Comparison of ENCODE assay signal across 8 cellular contexts in genomic region chr5:141615991-141616715, GRCh38. TPM values are rescaled to one million over a fixed set of nuclear protein-coding genes. Genes with fewer than 3 reads are reported as not detected.
DNase-seq lines count a peak whose midpoint lies in the region; ATAC-seq, FAIRE-seq and TF ChIP-seq lines count a peak whose summit lies in the region.

No MANE protein-coding gene starts in this region.

- ATAC-seq in A549 (no peak), right lobe of liver (no peak), HG03139 (IDR thresholded peaks at IDR 0.05; ENCODE audit: unreplicated experiment) (no peak), HG02885 (IDR thresholded peaks at IDR 0.05; ENCODE audit: poor library complexity, unreplicated experiment) (no peak)

- no peak for FAIRE-seq in A549 (lab: Jason Lieb, UNC)
- peak; percentile 78 for FAIRE-seq in GM19239 (lab: Jason Lieb, UNC)

- H3K9me3 Mint-ChIP-seq in activated naive CD4-positive, alpha-beta T cell treated with anti-CD3 and anti-CD28 coated beads for 36 hours, result no peaks in the 10 kb centered on the region

- H3K9me3 ChIP-seq in A549, result no peaks in the 10 kb centered on the region
- no peaks in the 10 kb centered on the region for H3K9me3 ChIP-seq in right lobe of liver

- TF ChIP-seq POLR2A in A549 (IDR thresholded peaks at IDR 0.05; ENCODE audit: low read length), result no peak
- no peak for TF ChIP-seq POLR2A in right lobe of liver (IDR thresholded peaks at IDR 0.05)

- H3K27ac Mint-ChIP-seq in activated naive CD4-positive, alpha-beta T cell treated with anti-CD3 and anti-CD28 coated beads for 36 hours, result peak overlapping the region; percentile 80

- peak overlapping the region; percentile 74; the same call in 2 of the 3 replicates for H3K4me2 ChIP-seq in A549

- H3K4me1 ChIP-seq in A549, result peaks cover 23% of the 10 kb centered on the region
- H3K4me1 ChIP-seq in right lobe of liver, result peaks cover 0 to 63% (median 32%) of the 10 kb centered on the region in 4 donors

- H3K27me3 Mint-ChIP-seq in activated naive CD4-positive, alpha-beta T cell treated with anti-CD3 and anti-CD28 coated beads for 36 hours (ENCODE audit: low read depth), result no peaks in the 10 kb centered on the region

- H3K4me1 Mint-ChIP-seq in activated naive CD4-positive, alpha-beta T cell treated with anti-CD3 and anti-CD28 coated beads for 36 hours (ENCODE audit: low read depth), result peaks cover 62% of the 10 kb centered on the region

- no peaks in the 10 kb centered on the region for H3K27me3 ChIP-seq in right lobe of liver

- H3K4me3 Mint-ChIP-seq in activated naive CD4-positive, alpha-beta T cell treated with anti-CD3 and anti-CD28 coated beads for 36 hours, result peak overlapping the region; percentile 98

- peaks cover 0 to 8% (median 0%) of the 10 kb centered on the region in 4 donors for H3K36me3 ChIP-seq in right lobe of liver

- H3K36me3 Mint-ChIP-seq in activated naive CD4-positive, alpha-beta T cell treated with anti-CD3 and anti-CD28 coated beads for 36 hours (ENCODE audit: low read depth), result peaks cover 13% of the 10 kb centered on the region

- H3K4me3 ChIP-seq in A549 (no peak overlapping the region), right lobe of liver (peak overlapping the region in 2 of 3 donors; percentile 17 to 93), foreskin fibroblast (ENCODE audit: low read depth in 1 of 2, low read length in 2 of 2) (no peak overlapping the region)

- CTCF ChIA-PET in A549 (lab: Yijun Ruan, JAX), result interaction anchor here (1.1 to 20.4 kb wide), 3 partner anchors 8 to 25 kb away, joined by 5 to 303 read pairs (median 56); no protein-coding TSS in a partner anchor
- CTCF ChIA-PET in activated naive CD4-positive, alpha-beta T cell treated with anti-CD3 and anti-CD28 coated beads for 36 hours (lab: Charles Lee), result interaction anchor here (0.7 to 8.5 kb wide), 11 partner anchors 8 to 92 kb away, joined by 3 to 197 read pairs (median 9); partner anchors contain the start of genes HDAC3 and RELL2

- no peak for TF ChIP-seq EP300 in A549 (IDR thresholded peaks at IDR 0.05)

- no peak for TF ChIP-seq RAD21 in A549 (conservative IDR thresholded peaks at IDR 0.05 in 1 of 2, IDR thresholded peaks at IDR 0.05 in 1 of 2)

- DNase-seq in A549 (ENCODE audit: low read depth in 1 of 2, low spot score in 1 of 2), result no peak
- no peak for DNase-seq in GM19239 (ENCODE audit: insufficient read length, low spot score)
- DNase-seq in activated naive CD4-positive, alpha-beta T cell treated with anti-CD3 and anti-CD28 coated beads for 36 hours, result no peak
- no peak for DNase-seq in right lobe of liver
- DNase-seq in iPS-NIHi7 (ENCODE audit: extremely low spot score), result no peak
- no peak for DNase-seq in foreskin fibroblast

- H3K27ac ChIP-seq in A549, result no peak overlapping the region
- peak overlapping the region; percentile 30 to 99 (median 98) for H3K27ac ChIP-seq in right lobe of liver

- POLR2A ChIA-PET in A549 (lab: Yijun Ruan, JAX), result interaction anchor here (1.1 kb wide), 1 partner anchor 21 kb away, joined by 4 read pairs; the partner anchor contains the start of genes HDAC3 and RELL2

- WGBS in A549 (ENCODE audit: missing lambda C conversion rate), result 85% methylated on average over 9 of the region's 9 CpGs
- 29% methylated on average over 9 of the region's 9 CpGs for WGBS in right lobe of liver (ENCODE audit: insufficient coverage, low coverage, low lambda C conversion rate, missing lambda C conversion rate)

- intact Hi-C loops in activated naive CD4-positive, alpha-beta T cell treated with anti-CD3 and anti-CD28 coated beads for 36 hours (cut with micrococcal nuclease), result loop anchor here (5.0 to 10.0 kb wide), 7 partner anchors 94 to 1501 kb away; partner anchors contain the start of genes ANKHD1, APBB3, IK and NDUFA2
- intact Hi-C loops in right lobe of liver (cut with DNase I), result no loop called here

- TF ChIP-seq CTCF in A549 (IDR thresholded peaks at IDR 0.05), result no peak
- TF ChIP-seq CTCF in right lobe of liver (IDR thresholded peaks at IDR 0.05), result no peak
- TF ChIP-seq CTCF in foreskin fibroblast (IDR thresholded peaks at IDR 0.05; ENCODE audit: low read depth, low read length), result no peak

TF ChIP-seq in A549, 52 proteins besides CTCF, POLR2A, EP300 and RAD21:
- TF ChIP-seq MAFK (IDR thresholded peaks at IDR 0.05; ENCODE audit: partially characterized antibody) (no peak), NFE2L2 (conservative IDR thresholded peaks at IDR 0.05; ENCODE audit: low read length) (no peak), MYC (IDR thresholded peaks at IDR 0.05; ENCODE audit: borderline replicate concordance, low read length) (no peak), ATOH8 (CRISPR knock-in tag; IDR thresholded peaks at IDR 0.05; ENCODE audit: low read depth) (no peak), HOXB13 (CRISPR knock-in tag; IDR thresholded peaks at IDR 0.05; ENCODE audit: low read depth) (no peak), ZSCAN20 (CRISPR knock-in tag; IDR thresholded peaks at IDR 0.05) (no peak), FOXS1 (CRISPR knock-in tag; IDR thresholded peaks at IDR 0.05) (no peak)
- TF ChIP-seq, protein P1, sequence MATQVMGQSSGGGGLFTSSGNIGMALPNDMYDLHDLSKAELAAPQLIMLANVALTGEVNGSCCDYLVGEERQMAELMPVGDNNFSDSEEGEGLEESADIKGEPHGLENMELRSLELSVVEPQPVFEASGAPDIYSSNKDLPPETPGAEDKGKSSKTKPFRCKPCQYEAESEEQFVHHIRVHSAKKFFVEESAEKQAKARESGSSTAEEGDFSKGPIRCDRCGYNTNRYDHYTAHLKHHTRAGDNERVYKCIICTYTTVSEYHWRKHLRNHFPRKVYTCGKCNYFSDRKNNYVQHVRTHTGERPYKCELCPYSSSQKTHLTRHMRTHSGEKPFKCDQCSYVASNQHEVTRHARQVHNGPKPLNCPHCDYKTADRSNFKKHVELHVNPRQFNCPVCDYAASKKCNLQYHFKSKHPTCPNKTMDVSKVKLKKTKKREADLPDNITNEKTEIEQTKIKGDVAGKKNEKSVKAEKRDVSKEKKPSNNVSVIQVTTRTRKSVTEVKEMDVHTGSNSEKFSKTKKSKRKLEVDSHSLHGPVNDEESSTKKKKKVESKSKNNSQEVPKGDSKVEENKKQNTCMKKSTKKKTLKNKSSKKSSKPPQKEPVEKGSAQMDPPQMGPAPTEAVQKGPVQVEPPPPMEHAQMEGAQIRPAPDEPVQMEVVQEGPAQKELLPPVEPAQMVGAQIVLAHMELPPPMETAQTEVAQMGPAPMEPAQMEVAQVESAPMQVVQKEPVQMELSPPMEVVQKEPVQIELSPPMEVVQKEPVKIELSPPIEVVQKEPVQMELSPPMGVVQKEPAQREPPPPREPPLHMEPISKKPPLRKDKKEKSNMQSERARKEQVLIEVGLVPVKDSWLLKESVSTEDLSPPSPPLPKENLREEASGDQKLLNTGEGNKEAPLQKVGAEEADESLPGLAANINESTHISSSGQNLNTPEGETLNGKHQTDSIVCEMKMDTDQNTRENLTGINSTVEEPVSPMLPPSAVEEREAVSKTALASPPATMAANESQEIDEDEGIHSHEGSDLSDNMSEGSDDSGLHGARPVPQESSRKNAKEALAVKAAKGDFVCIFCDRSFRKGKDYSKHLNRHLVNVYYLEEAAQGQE (IDR thresholded peaks at IDR 0.05), result no peak

RNA-seq across cellular contexts. Expression of gene DIAPH1, which starts 2.6 kb away (rescaled TPM):
- polyA plus RNA-seq in A549 (2011; rRNA removed) (53.4 and 82.2 TPM in 2 replicates), A549 (2017; fragmentation: RNase III; extraction: RNeasy Plus Mini Kit Qiagen cat#74134 plus additional on column Dnase treatment) (57.4 to 59.8 TPM (median 59.4 TPM) in 3 replicates)
- 27.8 and 37.6 TPM in 2 replicates for polyA plus RNA-seq in A549 (2012; cell fraction: cytosol; rRNA removed)
- polyA plus RNA-seq in A549 (2012; cell fraction: nucleus; rRNA removed), result 183 and 188 TPM in 2 replicates
- polyA minus RNA-seq in A549 (2011; rRNA and poly(A)+ RNA removed), result 157 and 182 TPM in 2 replicates
- 100 to 1,000 TPM; 165 to 169 TPM for total RNA-seq in activated naive CD4-positive, alpha-beta T cell treated with anti-CD3 and anti-CD28 coated beads for 36 hours
- 100 to 1,000 TPM in 4 of 6 experiments, 10 to 100 TPM in 2; 93.7 to 114 (median 107) TPM for total RNA-seq in right lobe of liver

RNA-seq across cellular contexts. Expression of gene HDAC3, which starts 20.5 kb away (rescaled TPM):
- polyA plus RNA-seq in A549 (2011; rRNA removed) (67.3 and 80.0 TPM in 2 replicates), A549 (2017; fragmentation: RNase III; extraction: RNeasy Plus Mini Kit Qiagen cat#74134 plus additional on column Dnase treatment) (51.1 to 56.9 TPM (median 51.7 TPM) in 3 replicates)
- 69.5 and 84.1 TPM in 2 replicates for polyA plus RNA-seq in A549 (2012; cell fraction: cytosol; rRNA removed)
- polyA plus RNA-seq in A549 (2012; cell fraction: nucleus; rRNA removed), result 82.2 and 128 TPM in 2 replicates
- polyA minus RNA-seq in A549 (2011; rRNA and poly(A)+ RNA removed), result 67.7 and 68.1 TPM in 2 replicates
- 10 to 100 TPM; 52.1 to 55.6 TPM for total RNA-seq in activated naive CD4-positive, alpha-beta T cell treated with anti-CD3 and anti-CD28 coated beads for 36 hours
- total RNA-seq in right lobe of liver, result 10 to 100 TPM; 18.2 to 26.5 (median 23.3) TPM

RNA-seq across cellular contexts. Expression of gene RELL2, which starts 20.6 kb away (rescaled TPM):
- polyA plus RNA-seq in A549 (2011; rRNA removed) (2.8 and 3.6 TPM in 2 replicates), A549 (2017; fragmentation: RNase III; extraction: RNeasy Plus Mini Kit Qiagen cat#74134 plus additional on column Dnase treatment) (5.0 to 6.5 TPM (median 6.5 TPM) in 3 replicates)
- polyA plus RNA-seq in A549 (2012; cell fraction: cytosol; rRNA removed), result 4.7 and 4.9 TPM in 2 replicates
- 16.1 and 20.1 TPM in 2 replicates for polyA plus RNA-seq in A549 (2012; cell fraction: nucleus; rRNA removed)
- polyA minus RNA-seq in A549 (2011; rRNA and poly(A)+ RNA removed), result 1.9 and 2.5 TPM in 2 replicates
- total RNA-seq in activated naive CD4-positive, alpha-beta T cell treated with anti-CD3 and anti-CD28 coated beads for 36 hours, result 10 to 100 TPM; 20.9 to 21.1 TPM
- total RNA-seq in right lobe of liver, result 1 to 10 TPM in 4 of 6 experiments, under 1 TPM in 2; 0.53 to 2.6 (median 1.2) TPM

RNA-seq across cellular contexts. Expression of gene FCHSD1, which starts 35.1 kb away (rescaled TPM):
- polyA plus RNA-seq in A549 (2011; rRNA removed) (11.0 and 12.2 TPM in 2 replicates), A549 (2017; fragmentation: RNase III; extraction: RNeasy Plus Mini Kit Qiagen cat#74134 plus additional on column Dnase treatment) (10.1 to 14.5 TPM (median 14.0 TPM) in 3 replicates)
- polyA plus RNA-seq in A549 (2012; cell fraction: cytosol; rRNA removed), result 9.2 and 9.7 TPM in 2 replicates
- polyA plus RNA-seq in A549 (2012; cell fraction: nucleus; rRNA removed), result 87.6 and 92.1 TPM in 2 replicates
- polyA minus RNA-seq in A549 (2011; rRNA and poly(A)+ RNA removed), result 6.9 and 12.2 TPM in 2 replicates
- total RNA-seq in activated naive CD4-positive, alpha-beta T cell treated with anti-CD3 and anti-CD28 coated beads for 36 hours, result 10 to 100 TPM; 28.9 to 29.6 TPM
- total RNA-seq in right lobe of liver, result 1 to 10 TPM in 5 of 6 experiments, under 1 TPM in 1; 0.77 to 6.4 (median 3.3) TPM

Comparison
In these comparisons a context has a peak if more than half of its experiments do, and no peak if none do; other contexts are left out.
1. H3K27ac ChIP-seq: peak in right lobe of liver (3 of 3); none in A549 (0 of 2).
2. H3K4me3 ChIP-seq: peak in right lobe of liver (2 of 3); none in A549 (single experiment) and foreskin fibroblast (0 of 2).
3. RNA of gene RELL2, which starts 20.6 kb away (total RNA-seq): 20.9 to 21.1 TPM in activated naive CD4-positive, alpha-beta T cell treated with anti-CD3 and anti-CD28 coated beads for 36 hours; 0.53 to 2.6 TPM in right lobe of liver; every median in the first group is over 4 times any median in the second.